Comparison of ENCODE assay signal across 1 cellular context in genomic region chr7:33452805-33453502, GRCh38.
A peak's percentile ranks its signal among the peaks of the same experiment; 100 is the strongest.
TF ChIP-seq lines count a peak whose summit lies in the region.

No MANE protein-coding gene starts in this region.

TF ChIP-seq in HepG2, 621 proteins besides CTCF, POLR2A, EP300 and RAD21 (continued from another document and continues in another):
- no peak for TF ChIP-seq AKNA (CRISPR knock-in tag; IDR thresholded peaks at IDR 0.05; ENCODE audit: borderline replicate concordance)
- no peak for TF ChIP-seq KDM5A (IDR thresholded peaks at IDR 0.05; ENCODE audit: borderline replicate concordance, low read length)
- TF ChIP-seq NR2F6 (IDR thresholded peaks at IDR 0.05) = peak; percentile 56
- TF ChIP-seq NR2F6 (CRISPR knock-in tag; IDR thresholded peaks at IDR 0.05) = peak; percentile 67
- TF ChIP-seq HNF4A (CRISPR knock-in tag; IDR thresholded peaks at IDR 0.05) = peak; percentile 90
- TF ChIP-seq FOXA3 (CRISPR knock-in tag; IDR thresholded peaks at IDR 0.05) = peak; percentile 66
- no peak for TF ChIP-seq REST (IDR thresholded peaks at IDR 0.05; ENCODE audit: borderline replicate concordance in 1 of 2, low read depth in 1 of 2, low read length in 2 of 2)
- peak; percentile 50; the same call in 1 of the 2 replicates for TF ChIP-seq ZNF644 (CRISPR knock-in tag; IDR thresholded peaks at IDR 0.05; ENCODE audit: low read depth)
- TF ChIP-seq HOXA3 (CRISPR knock-in tag; IDR thresholded peaks at IDR 0.05) = no peak
- TF ChIP-seq ZNF652 (CRISPR knock-in tag; IDR thresholded peaks at IDR 0.05; ENCODE audit: borderline replicate concordance, low read depth) = peak; percentile 70; the same call in 1 of the 2 replicates
- TF ChIP-seq ZNF367 (CRISPR knock-in tag; IDR thresholded peaks at IDR 0.05; ENCODE audit: borderline replicate concordance) = no peak
- TF ChIP-seq HOMEZ (CRISPR knock-in tag; IDR thresholded peaks at IDR 0.05; ENCODE audit: low read depth) = peak; percentile 55; the same call in 1 of the 2 replicates
- no peak for TF ChIP-seq KDM1A (CRISPR knock-in tag; IDR thresholded peaks at IDR 0.05)
- TF ChIP-seq ARID5B (CRISPR knock-in tag; IDR thresholded peaks at IDR 0.05) = peak; percentile 59
- TF ChIP-seq AHDC1 (CRISPR knock-in tag; IDR thresholded peaks at IDR 0.05; ENCODE audit: borderline replicate concordance) = peak; percentile 86
- TF ChIP-seq NFRKB (IDR thresholded peaks at IDR 0.05) = no peak
- TF ChIP-seq MTERF4 (CRISPR knock-in tag; IDR thresholded peaks at IDR 0.05) = no peak
- peak; percentile 57; the same call in 1 of the 2 replicates for TF ChIP-seq NFE2L2 (IDR thresholded peaks at IDR 0.05; ENCODE audit: low read length)
- TF ChIP-seq NR2F1 (CRISPR knock-in tag; IDR thresholded peaks at IDR 0.05) = peak; percentile 38 to 41; a peak in 1 of 4 replicates
- peak; percentile 70 for TF ChIP-seq PAXIP1 (CRISPR knock-in tag; conservative IDR thresholded peaks at IDR 0.05)
- TF ChIP-seq RBFOX2 (IDR thresholded peaks at IDR 0.05; ENCODE audit: low read depth, low read length) = no peak
- no peak for TF ChIP-seq FOXA1 (IDR thresholded peaks at IDR 0.05)
- peak; percentile 61 for TF ChIP-seq FOXA1 (CRISPR knock-in tag; IDR thresholded peaks at IDR 0.05)
- TF ChIP-seq ZNF292 (CRISPR knock-in tag; IDR thresholded peaks at IDR 0.05; ENCODE audit: borderline replicate concordance, low read depth) = peak; percentile 44; the same call in 1 of the 2 replicates
